ENCODE assay signal across 16 cellular contexts in the genomic region with DNA sequence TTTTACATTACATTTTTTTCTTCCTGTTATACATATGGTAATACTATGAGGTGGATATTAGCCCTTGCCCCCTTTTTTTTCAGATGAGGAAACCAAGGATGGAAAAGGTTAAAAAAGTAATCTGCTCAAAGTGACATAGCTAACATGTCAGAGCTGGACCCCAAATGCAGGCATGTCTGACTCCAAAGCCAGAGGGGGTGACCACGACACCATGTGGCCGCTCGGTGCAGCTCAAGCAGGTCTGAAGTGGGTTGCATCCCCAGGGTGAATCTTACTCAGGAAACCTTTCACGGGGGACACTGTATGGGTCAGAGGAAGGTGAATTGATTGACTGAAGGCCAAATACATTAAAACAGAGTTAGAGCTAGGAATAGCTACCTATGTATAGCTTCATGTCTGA. TPM values are rescaled to one million over a fixed set of nuclear protein-coding genes. Genes with fewer than 3 reads are reported as not detected.
DNase-seq lines count a peak whose midpoint lies in the region; ATAC-seq, FAIRE-seq and TF ChIP-seq lines count a peak whose summit lies in the region.
"Had no signal": no experiment of that assay in that cellular context is flagged by ENCODE, and none has a peak within 500 bp of the region (broad histone marks: within the 10 kb centered on the region; RNA-seq: fewer than 3 reads in every experiment).

No MANE protein-coding gene starts in this region.

- H3K27ac ChIP-seq in HepG2 (ENCODE audit: extremely low read length, insufficient read depth, low read length), result no peak overlapping the region
- no peak overlapping the region for H3K27ac ChIP-seq in neuronal stem cell (replicated peaks; ENCODE audit: low read length)
- H3K27ac ChIP-seq: VCaP had no signal

- H4K91ac ChIP-seq in neuronal stem cell (ENCODE audit: low read depth, low read length, poor library complexity), result no peak overlapping the region

- FAIRE-seq in HepG2 (lab: Jason Lieb, UNC) (peak; percentile 47), D721Med (lab: Jason Lieb, UNC) (no peak)

- H3K27ac Mint-ChIP-seq in HFFc6, result no peak overlapping the region
- H3K27ac Mint-ChIP-seq: memory B cell, type B pancreatic cell had no signal

- no peak overlapping the region for H2BK15ac ChIP-seq in neuronal stem cell (ENCODE audit: low read length)

- no peaks in the 10 kb centered on the region for H3K9me3 ChIP-seq in HepG2 (ENCODE audit: low read length)
- no peaks in the 10 kb centered on the region for H3K9me3 ChIP-seq in neuronal stem cell (replicated peaks in 1 of 2; ENCODE audit: control insufficient read depth in 2 of 2, insufficient read depth in 1 of 2, low read depth in 1 of 2, low read length in 2 of 2)

- no peak for TF ChIP-seq EP300 in HepG2 (IDR thresholded peaks at IDR 0.05; ENCODE audit: low read depth in 2 of 2, low read length in 2 of 2)
- no peak for TF ChIP-seq EP300 in HepG2 (CRISPR knock-in tag; IDR thresholded peaks at IDR 0.05; ENCODE audit: borderline replicate concordance)

- no peak overlapping the region for H3K9ac ChIP-seq in HepG2 (ENCODE audit: insufficient read depth, low read depth, low read length)
- no peak overlapping the region for H3K9ac ChIP-seq in neuronal stem cell (ENCODE audit: low read depth, low read length, poor library complexity)

- no TSS peak for BruUV-seq in HepG2 (replicated peaks; lab: Mats Ljungman, UMichigan)

- H3K27me3 ChIP-seq in GM06990 (replicated peaks; ENCODE audit: control insufficient read depth, insufficient read depth, low read length) (no peaks in the 10 kb centered on the region; the same call in 1 of the 2 replicates), HepG2 (ENCODE audit: control insufficient read depth in 1 of 2, insufficient read depth in 2 of 2, low read length in 2 of 2) (peaks cover 0 to 20% of the 10 kb centered on the region in 2 experiments; a peak in 3 of 5 replicates), neuronal stem cell (ENCODE audit: control insufficient read depth in 3 of 3, insufficient read depth in 3 of 3, low read depth in 1 of 3, low read length in 3 of 3) (peaks cover 0 to 25% (median 0%) of the 10 kb centered on the region in 3 experiments)

- no peaks in the 10 kb centered on the region for H3K36me3 Mint-ChIP-seq in HFFc6 (ENCODE audit: low read depth)
- H3K36me3 Mint-ChIP-seq: memory B cell, type B pancreatic cell had no signal

- no peak overlapping the region for H3K4me2 ChIP-seq in HepG2 (ENCODE audit: low read depth, low read length)
- H3K4me2 ChIP-seq in neuronal stem cell (ENCODE audit: insufficient read depth, low read length, poor library complexity, severe bottlenecking), result no peak overlapping the region

- H3K23ac ChIP-seq in neuronal stem cell (ENCODE audit: low read depth, low read length, poor library complexity), result no peak overlapping the region

- no peaks in the 10 kb centered on the region for H3K79me1 ChIP-seq in neuronal stem cell (ENCODE audit: low read depth, low read length)

- H3K79me2 ChIP-seq in HepG2 (ENCODE audit: insufficient read depth, low read length), result no peaks in the 10 kb centered on the region

- no peak for TF ChIP-seq POLR2A in HepG2 (IDR thresholded peaks at IDR 0.05; ENCODE audit: insufficient read depth in 1 of 2, low read depth in 2 of 2, low read length in 2 of 2)

- no peaks in the 10 kb centered on the region for H3K9me3 Mint-ChIP-seq in HFFc6
- H3K9me3 Mint-ChIP-seq: activated T-helper 2 cell treated with anti-CD3 and anti-CD28 coated beads, Interferon-gamma antibody, Interleukin-2, Interleukin-4, amounts not matched to agents 10 μg/mL and 5 μg/mL and 100 μg/mL, durations not matched to agents 14 hours and 24 hours and 36 hours; central memory CD8-positive, alpha-beta T cell; memory B cell; type B pancreatic cell had no signal

- no peak overlapping the region for H3K4ac ChIP-seq in neuronal stem cell (ENCODE audit: low read length)

- H3K4me1 Mint-ChIP-seq in HFFc6 (ENCODE audit: low read depth), result no peaks in the 10 kb centered on the region

- peaks cover 9% of the 10 kb centered on the region; the same call in 1 of the 2 replicates for H3K27me3 Mint-ChIP-seq in HFFc6 (ENCODE audit: insufficient read depth)
- H3K27me3 Mint-ChIP-seq: central memory CD8-positive, alpha-beta T cell; memory B cell had no signal

- TF ChIP-seq CTCF in GM06990 (IDR thresholded peaks at IDR 0.05; ENCODE audit: insufficient read depth, low read length, poor library complexity, severe bottlenecking) (peak; percentile 77), HFFc6 (IDR thresholded peaks at IDR 0.05) (peak; percentile 59), WI38 (IDR thresholded peaks at IDR 0.05; ENCODE audit: low read depth, low read length) (0 out of 2 replicates have a peak, but pooled peaks have one; percentile 20), HepG2 (CRISPR knock-in tag; IDR thresholded peaks at IDR 0.05) (peak; percentile 71), D721Med (IDR thresholded peaks at IDR 0.05; ENCODE audit: insufficient read depth, missing control alignments) (no peak)

- ATAC-seq in HepG2, result peak; percentile 93

- POLR2A ChIA-PET in HepG2 (lab: Yijun Ruan, JAX), result interaction anchor here (1.0 kb wide), 1 partner anchor 49 kb away, joined by 3 read pairs; no protein-coding TSS in a partner anchor

- H3K36me3 ChIP-seq in GM06990 (ENCODE audit: control insufficient read depth, insufficient read depth, low read length), result no peaks in the 10 kb centered on the region
- H3K36me3 ChIP-seq in HepG2 (replicated peaks in 1 of 2; ENCODE audit: control insufficient read depth in 1 of 2, insufficient read depth in 2 of 2, low read length in 2 of 2), result no peaks in the 10 kb centered on the region
- H3K36me3 ChIP-seq in neuronal stem cell (replicated peaks in 1 of 2; ENCODE audit: control insufficient read depth in 2 of 2, insufficient read depth in 2 of 2, low read length in 2 of 2), result no peaks in the 10 kb centered on the region

- H2BK120ac ChIP-seq in neuronal stem cell (ENCODE audit: low read depth, low read length), result no peak overlapping the region

- H3K14ac ChIP-seq in neuronal stem cell (ENCODE audit: low read length), result no peak overlapping the region

- H3K4me3 ChIP-seq in GM06990 (replicated peaks; ENCODE audit: low read depth, low read length), result no peak overlapping the region
- no peak overlapping the region for H3K4me3 ChIP-seq in WI38 (ENCODE audit: low read depth, low read length)
- no peak overlapping the region for H3K4me3 ChIP-seq in HepG2 (replicated peaks in 1 of 3; ENCODE audit: insufficient read depth in 1 of 3, low read depth in 2 of 3, low read length in 3 of 3)
- no peak overlapping the region for H3K4me3 ChIP-seq in neuronal stem cell (ENCODE audit: low read length in 2 of 2)

- in situ Hi-C loops in HepG2 (cut with HindIII; ENCODE audit: extremely low pct_ligation_motif_present, low pct_unique_long_range_greater_than_20kb), result no loop called here

- H2AK5ac ChIP-seq in neuronal stem cell (ENCODE audit: low read depth, low read length), result no peak overlapping the region

- H4K8ac ChIP-seq in neuronal stem cell (ENCODE audit: low read depth, low read length), result no peak overlapping the region

- H2BK12ac ChIP-seq in neuronal stem cell (ENCODE audit: low read length), result no peak overlapping the region

- H3K4me1 ChIP-seq in HepG2 (ENCODE audit: insufficient read depth, low read length) (peaks cover 17% of the 10 kb centered on the region), neuronal stem cell (ENCODE audit: control insufficient read depth in 2 of 2, insufficient read depth in 1 of 2, low read depth in 1 of 2, low read length in 2 of 2) (no peaks in the 10 kb centered on the region)

- no peak overlapping the region for H3K18ac ChIP-seq in neuronal stem cell (ENCODE audit: low read length)

- H2BK5ac ChIP-seq in neuronal stem cell (ENCODE audit: low read length), result no peak overlapping the region

- DNase-seq in GM06990 (ENCODE audit: extremely low read depth, insufficient read length) (no peak), HFFc6 (no peak), HepG2 (ENCODE audit: low spot score) (peak; percentile 12), D721Med (ENCODE audit: insufficient read length, low spot score) (no peak), neuronal stem cell (ENCODE audit: low spot score) (no peak), DMS 273 treated with DMSO at 0.1 percent for 48 hours (lab: John Stamatoyannopoulos, UW) (no peak), T-helper 9 cell (no peak)
- DNase-seq: glutamatergic neuron, NCI-H1436, retina had no signal

- WGBS in HepG2 (ENCODE audit: low lambda C conversion rate), result 6% methylated on average over 3 of the region's 4 CpGs
- no CpG with 5 or more reads among the region's 4 CpGs for WGBS in neuronal stem cell (ENCODE audit: extremely low coverage in 2 of 2, insufficient read length in 2 of 2, insufficient replicate concordance in 1 of 2), 2 donors

- TF ChIP-seq RAD21 in HepG2 (CRISPR knock-in tag; IDR thresholded peaks at IDR 0.05), result 0 out of 2 replicates have a peak, but pooled peaks have one; percentile 28

- H2AFZ ChIP-seq in HepG2 (ENCODE audit: low read length) (no peak overlapping the region), neuronal stem cell (ENCODE audit: low read length) (no peak overlapping the region)

- CTCF ChIA-PET in HepG2 (lab: Yijun Ruan, JAX; ENCODE audit: low intra/inter-chr PET ratio, low total read pairs), result interaction anchor here (0.9 to 1.9 kb wide), 2 partner anchors 48 to 64 kb away, joined by 6 to 12 read pairs; no protein-coding TSS in a partner anchor

- H4K20me1 ChIP-seq in HepG2 (ENCODE audit: insufficient read depth, low read length), result no peaks in the 10 kb centered on the region

- intact Hi-C loops in HepG2 (cut with micrococcal nuclease; ENCODE audit: unreplicated experiment), result loop anchor here (1.0 kb wide), 2 partner anchors 48 to 64 kb away; no protein-coding TSS in a partner anchor

- no peak overlapping the region for H3K4me3 Mint-ChIP-seq in HFFc6
- H3K4me3 Mint-ChIP-seq: central memory CD8-positive, alpha-beta T cell; memory B cell; type B pancreatic cell had no signal

RNA-seq across cellular contexts. Expression of a gene that starts 34.8 kb away (rescaled TPM):
- under 1 TPM; 0.31 to 0.60 (median 0.52) TPM for total RNA-seq in HFFc6 (2021; fragmentation: NEBNext Ultra II Directional; extraction: Animal tissue kit (Norgen Biotek cat#: 25700))
- total RNA-seq in HepG2 (2016; rRNA removed; fragmentation: Illumina TruSeq; extraction: Trizol), result not detected in 2 replicates
- total RNA-seq in HepG2 (2016; cell fraction: cytosol; rRNA removed; fragmentation: Illumina TruSeq; extraction: Trizol; ENCODE audit: low read depth), result not detected in 2 replicates
- total RNA-seq in HepG2 (2016; cell fraction: insoluble cytoplasmic fraction; rRNA removed; fragmentation: Illumina TruSeq; extraction: Trizol), result not detected in 2 replicates
- total RNA-seq in HepG2 (2016; cell fraction: membrane; rRNA removed; fragmentation: Illumina TruSeq; extraction: Trizol), result not detected in 2 replicates
- total RNA-seq in HepG2 (2016; cell fraction: nucleus; rRNA removed; fragmentation: Illumina TruSeq; extraction: Trizol), result not detected in 2 replicates
- polyA plus RNA-seq in HepG2 (2011; rRNA removed), result not detected in 2 replicates
- not detected in 2 replicates for polyA plus RNA-seq in HepG2 (2011; cell fraction: cytosol; rRNA removed)
- not detected in 2 replicates for polyA plus RNA-seq in HepG2 (2011; cell fraction: nucleus; rRNA removed)
- polyA plus RNA-seq in HepG2 (2012), result not detected in 2 replicates
- not detected in 2 replicates for polyA plus RNA-seq in HepG2 (2016; cell fraction: cytosol; fragmentation: Illumina TruSeq; extraction: Trizol; ENCODE audit: low read depth)
- polyA plus RNA-seq in HepG2 (2016; cell fraction: insoluble cytoplasmic fraction; fragmentation: Illumina TruSeq; extraction: Trizol; ENCODE audit: low read depth), result not detected in 2 replicates
- not detected in 2 replicates for polyA plus RNA-seq in HepG2 (2016; cell fraction: membrane; fragmentation: Illumina TruSeq; extraction: Trizol; ENCODE audit: low read depth)
- polyA plus RNA-seq in HepG2 (2016; cell fraction: nucleus; fragmentation: Illumina TruSeq; extraction: Trizol; ENCODE audit: insufficient read depth, low read depth), result not detected in 2 replicates
- polyA minus RNA-seq in HepG2 (2011; rRNA and poly(A)+ RNA removed; ENCODE audit: low replicate concordance), result not detected in 2 replicates
- polyA minus RNA-seq in HepG2 (2011; cell fraction: cytosol; rRNA and poly(A)+ RNA removed), result not detected in 2 replicates
- not detected in 2 replicates for polyA minus RNA-seq in HepG2 (2011; cell fraction: nucleus; rRNA and poly(A)+ RNA removed)
- 0.45 TPM for polyA plus RNA-seq in neuronal stem cell (2013, experiment 1 of 2)
- polyA plus RNA-seq in neuronal stem cell (2013, experiment 2 of 2), result 0.43 TPM
- total RNA-seq: activated T-helper 2 cell treated with anti-CD3 and anti-CD28 coated beads, Interferon-gamma antibody, Interleukin-2, Interleukin-4, amounts not matched to agents 10 μg/mL and 5 μg/mL and 100 μg/mL, durations not matched to agents 14 hours and 24 hours and 36 hours had no signal
